ENCODE assay signal across 18 cellular contexts in genomic region chr6:135161996-135162395, GRCh38. TPM values are rescaled to one million over a fixed set of nuclear protein-coding genes. Genes with fewer than 3 reads are reported as not detected.
A peak's percentile ranks its signal among the peaks of the same experiment; 100 is the strongest.
DNase-seq lines count a peak whose midpoint lies in the region; FAIRE-seq and TF ChIP-seq lines count a peak whose summit lies in the region.
"Had no signal": no experiment of that assay in that cellular context is flagged by ENCODE, and none has a peak within 500 bp of the region (broad histone marks: within the 10 kb centered on the region; RNA-seq: fewer than 3 reads in every experiment).

No MANE protein-coding gene starts in this region.

- no peak overlapping the region for H3K4me2 ChIP-seq in OCI-LY3 (ENCODE audit: low read length)
- H3K4me2 ChIP-seq in osteoblast (ENCODE audit: insufficient read depth, low read length): no peak overlapping the region
- H3K4me2 ChIP-seq: BLaER1 treated with 17β-estradiol and CSF1 and Interleukin-3, amounts not matched to agents 10 nM and 100 nM had no signal

- H3K4me1 ChIP-seq in OCI-LY3 (ENCODE audit: low read length) (peaks cover 37% of the 10 kb centered on the region), osteoblast (ENCODE audit: insufficient read depth, low read length) (peaks cover 2% of the 10 kb centered on the region)
- H3K4me1 ChIP-seq: esophagus muscularis mucosa, testis had no signal

- H3K27me3 ChIP-seq in OCI-LY3 (ENCODE audit: low read depth, low read length): no peaks in the 10 kb centered on the region
- H3K27me3 ChIP-seq in osteoblast (ENCODE audit: insufficient read depth, low read length): no peaks in the 10 kb centered on the region
- H3K27me3 ChIP-seq: BLaER1 treated with 17β-estradiol and CSF1 and Interleukin-3, amounts not matched to agents 10 nM and 100 nM; testis had no signal

- H3K4me3 ChIP-seq in OCI-LY3 (ENCODE audit: low read length) (no peak overlapping the region), osteoblast (ENCODE audit: insufficient read depth, low read length) (no peak overlapping the region)
- H3K4me3 ChIP-seq: BLaER1 treated with 17β-estradiol and CSF1 and Interleukin-3, amounts not matched to agents 10 nM and 100 nM; esophagus muscularis mucosa; testis had no signal

- TF ChIP-seq CTCF in OCI-LY3 (IDR thresholded peaks at IDR 0.05; ENCODE audit: low read depth, low read length): no peak
- no peak for TF ChIP-seq CTCF in osteoblast (IDR thresholded peaks at IDR 0.05; ENCODE audit: extremely low read depth, low read depth, low read length)

- H3K27me3 Mint-ChIP-seq in activated CD4-positive, alpha-beta T cell treated with anti-CD3 and anti-CD28 coated beads, Interleukin-2, amount 10 ng/mL, durations not matched to agents 24 days and 14 days: no peaks in the 10 kb centered on the region

- no peak for DNase-seq in activated CD4-positive, alpha-beta T cell treated with anti-CD3 and anti-CD28 coated beads, Interleukin-2, amount 10 ng/mL, durations not matched to agents 24 days and 14 days
- no peak for DNase-seq in activated CD4-positive, alpha-beta T cell treated with anti-CD3 and anti-CD28 coated beads, Interleukin-2, amount 50 U/mL, for 1 hour
- DNase-seq in GM19239 (ENCODE audit: insufficient read length, low spot score) (no peak), osteoblast (ENCODE audit: insufficient read length, low spot score, missing footprints) (peak; percentile 27), RCC 7860 (ENCODE audit: low spot score) (no peak), DMS79 (lab: John Stamatoyannopoulos, UW) (no peak), GM19240 (ENCODE audit: insufficient read length, low spot score) (no peak)
- DNase-seq: DMS153, IMR-90, midbrain, NCI-H2029, NCI-H510A had no signal

- FAIRE-seq in GM19239 (lab: Jason Lieb, UNC): peak; percentile 96
- no peak for FAIRE-seq in RCC 7860 (lab: Jason Lieb, UNC)
- FAIRE-seq: A204.1 had no signal

- H3K27ac Mint-ChIP-seq in activated CD4-positive, alpha-beta T cell treated with anti-CD3 and anti-CD28 coated beads, Interleukin-2, amount 10 ng/mL, durations not matched to agents 24 days and 14 days: peak overlapping the region; percentile 93

- H3K9me3 ChIP-seq in OCI-LY3 (ENCODE audit: insufficient read depth, low read length) (no peaks in the 10 kb centered on the region), osteoblast (ENCODE audit: low read depth, low read length) (no peaks in the 10 kb centered on the region)
- H3K9me3 ChIP-seq: esophagus muscularis mucosa, testis had no signal

- H4K20me1 ChIP-seq in OCI-LY3 (ENCODE audit: insufficient read depth, low read length): peaks cover 36% of the 10 kb centered on the region
- no peaks in the 10 kb centered on the region for H4K20me1 ChIP-seq in osteoblast (ENCODE audit: insufficient read depth, low read length)
- H4K20me1 ChIP-seq: BLaER1 treated with 17β-estradiol and CSF1 and Interleukin-3, amounts not matched to agents 10 nM and 100 nM had no signal

- peaks cover 47% of the 10 kb centered on the region for H3K4me1 Mint-ChIP-seq in activated CD4-positive, alpha-beta T cell treated with anti-CD3 and anti-CD28 coated beads, Interleukin-2, amount 10 ng/mL, durations not matched to agents 24 days and 14 days
- H3K4me1 Mint-ChIP-seq: neural crest cell had no signal

- H3K27ac ChIP-seq in OCI-LY3 (ENCODE audit: low read length) (peak overlapping the region; percentile 12; the same call in 1 of the 2 replicates), osteoblast (ENCODE audit: low read depth, low read length) (no peak overlapping the region)
- H3K27ac ChIP-seq: BLaER1 treated with 17β-estradiol and CSF1 and Interleukin-3, amounts not matched to agents 10 nM and 100 nM; esophagus muscularis mucosa; testis had no signal

- H3K4me3 Mint-ChIP-seq in activated CD4-positive, alpha-beta T cell treated with anti-CD3 and anti-CD28 coated beads, Interleukin-2, amount 10 ng/mL, durations not matched to agents 24 days and 14 days: peak overlapping the region; percentile 39
- H3K4me3 Mint-ChIP-seq: neural crest cell had no signal

- no peak overlapping the region for H2AFZ ChIP-seq in OCI-LY3 (ENCODE audit: low read depth, low read length)
- H2AFZ ChIP-seq in osteoblast (ENCODE audit: low read length): no peak overlapping the region

- intact Hi-C loops in activated CD4-positive, alpha-beta T cell treated with anti-CD3 and anti-CD28 coated beads, Interleukin-2, amount 10 ng/mL, durations not matched to agents 24 days and 14 days (cut with micrococcal nuclease): loop anchor here (1.0 kb wide), 3 partner anchors 8 to 183 kb away; no protein-coding TSS in a partner anchor

- H3K9me3 Mint-ChIP-seq in activated CD4-positive, alpha-beta T cell treated with anti-CD3 and anti-CD28 coated beads, Interleukin-2, amount 10 ng/mL, durations not matched to agents 24 days and 14 days: peaks cover 3% of the 10 kb centered on the region
- H3K9me3 Mint-ChIP-seq: neural crest cell had no signal

- peaks cover 54% of the 10 kb centered on the region for H3K79me2 ChIP-seq in OCI-LY3 (ENCODE audit: low read length)
- no peaks in the 10 kb centered on the region for H3K79me2 ChIP-seq in osteoblast (ENCODE audit: insufficient read depth, low read length)

- H3K36me3 ChIP-seq in OCI-LY3 (replicated peaks; ENCODE audit: low read depth, low read length) (peaks cover 77% of the 10 kb centered on the region), osteoblast (ENCODE audit: insufficient read depth, low read length) (no peaks in the 10 kb centered on the region)
- H3K36me3 ChIP-seq: BLaER1 treated with 17β-estradiol and CSF1 and Interleukin-3, amounts not matched to agents 10 nM and 100 nM; esophagus muscularis mucosa had no signal

- H3K9ac ChIP-seq in OCI-LY3 (ENCODE audit: low read length): no peak overlapping the region
- H3K9ac ChIP-seq: BLaER1 treated with 17β-estradiol and CSF1 and Interleukin-3, amounts not matched to agents 10 nM and 100 nM had no signal

- H3K36me3 Mint-ChIP-seq in activated CD4-positive, alpha-beta T cell treated with anti-CD3 and anti-CD28 coated beads, Interleukin-2, amount 10 ng/mL, durations not matched to agents 24 days and 14 days (ENCODE audit: low read depth): no peaks in the 10 kb centered on the region

RNA-seq across cellular contexts. Expression of gene MYB, which starts 19.1 kb away (rescaled TPM):
- total RNA-seq in activated CD4-positive, alpha-beta T cell treated with anti-CD3 and anti-CD28 coated beads, Interleukin-2, amount 10 ng/mL, durations not matched to agents 24 days and 14 days: 44.1 and 44.2 TPM in 2 replicates
- total RNA-seq in osteoblast: under 0.01 and 0.36 TPM in 2 replicates

Comparison
In these comparisons a context has a peak if more than half of its experiments do, and no peak if none do; other contexts are left out.
1. RNA of gene MYB, which starts 19.1 kb away (total RNA-seq): 44.1 to 44.2 TPM in activated CD4-positive, alpha-beta T cell treated with anti-CD3 and anti-CD28 coated beads, Interleukin-2, amount 10 ng/mL, durations not matched to agents 24 days and 14 days; under 0.01 to 0.36 TPM in osteoblast; every median in the first group is over 10 times any median in the second.